2 cellular contexts compared by ENCODE assay signal in genomic region chr10:14547826-14548225, GRCh38.
TF ChIP-seq lines count a peak whose summit lies in the region.

No MANE protein-coding gene starts in this region.

TF ChIP-seq in SK-N-SH, 30 proteins besides CTCF, POLR2A, EP300 and RAD21 (continued from another document):
- TF ChIP-seq USF2 (IDR thresholded peaks at IDR 0.05; ENCODE audit: borderline replicate concordance, low read depth, low read length), result no peak
- no peak for TF ChIP-seq FOXJ3 (CRISPR knock-in tag; IDR thresholded peaks at IDR 0.05)
- TF ChIP-seq YY1 (IDR thresholded peaks at IDR 0.05; ENCODE audit: low read depth), result no peak
- TF ChIP-seq PBX3 (IDR thresholded peaks at IDR 0.05), result no peak
- TF ChIP-seq NRF1 (IDR thresholded peaks at IDR 0.05; ENCODE audit: low read depth, low read length), result no peak
- no peak for TF ChIP-seq JUND (IDR thresholded peaks at IDR 0.05)
TF ChIP-seq in SK-N-SH: peak in this region for 0.

TF ChIP-seq in SK-N-SH treated with all-trans-retinoic acid at 6 μM for 48 hours, 23 proteins besides CTCF, POLR2A, EP300 and RAD21 (continued from another document):
- TF ChIP-seq CREB5 (CRISPR knock-in tag; IDR thresholded peaks at IDR 0.05; ENCODE audit: low read depth) (no peak), CSDC2 (CRISPR knock-in tag; IDR thresholded peaks at IDR 0.05) (no peak), BACH2 (CRISPR knock-in tag; IDR thresholded peaks at IDR 0.05; ENCODE audit: borderline replicate concordance) (no peak), OSR1 (CRISPR knock-in tag; IDR thresholded peaks at IDR 0.05) (no peak)
